ENCODE assay signal across 9 cellular contexts in the genomic region with DNA sequence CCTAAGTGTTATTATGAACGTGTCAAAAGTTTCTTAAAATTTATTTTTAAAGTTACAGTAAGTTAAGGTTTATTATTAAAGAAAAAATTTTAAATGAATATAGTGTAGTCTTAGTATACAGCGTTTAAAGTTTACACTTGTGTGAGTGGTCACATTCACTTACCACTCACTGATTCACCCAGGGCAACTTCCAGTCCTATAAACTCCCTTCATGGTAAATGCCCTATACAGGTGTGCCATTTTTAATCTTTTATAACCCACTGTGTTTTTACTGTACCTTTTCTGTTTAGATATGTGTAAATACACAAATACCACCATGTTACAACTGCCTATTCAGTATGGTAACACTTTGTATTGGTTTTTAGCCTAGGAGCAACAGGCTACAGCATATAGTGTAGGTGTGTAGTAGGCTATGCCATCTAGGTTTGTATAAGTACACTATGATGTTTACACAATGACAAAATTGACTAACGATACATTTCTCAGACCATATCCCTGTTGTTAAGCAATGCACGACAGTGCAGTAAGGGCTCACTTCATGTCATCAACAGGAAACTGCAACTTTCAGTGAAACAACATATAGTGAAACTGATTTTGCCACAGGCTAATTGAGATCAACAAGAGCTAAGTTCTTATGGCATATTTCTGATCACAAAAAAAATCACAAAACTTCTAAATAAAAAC.
A peak's percentile ranks its signal among the peaks of the same experiment; 100 is the strongest.
DNase-seq lines count a peak whose midpoint lies in the region; ATAC-seq, FAIRE-seq and TF ChIP-seq lines count a peak whose summit lies in the region.
"Had no signal": no experiment of that assay in that cellular context is flagged by ENCODE, and none has a peak within 500 bp of the region (broad histone marks: within the 10 kb centered on the region; RNA-seq: fewer than 3 reads in every experiment).

No MANE protein-coding gene starts in this region.

- WGBS in A549 (ENCODE audit: missing lambda C conversion rate), result 25% methylated on average over 4 of the region's 4 CpGs
- 67 to 72% (median 71%) methylated on average over 4 of the region's 4 CpGs for WGBS in ovary, 3 donors

- no peaks in the 10 kb centered on the region for H3K36me3 ChIP-seq in astrocyte (ENCODE audit: insufficient read depth, low read length)
- no peaks in the 10 kb centered on the region for H3K36me3 ChIP-seq in ovary

- no peaks in the 10 kb centered on the region for H3K36me3 Mint-ChIP-seq in astrocyte (ENCODE audit: low read depth, unreplicated experiment)

- H3K9ac ChIP-seq in astrocyte (ENCODE audit: low read length), result no peak overlapping the region

- no peak for TF ChIP-seq POLR2A in A549 (IDR thresholded peaks at IDR 0.05; ENCODE audit: low read length)
- TF ChIP-seq POLR2A in ovary (IDR thresholded peaks at IDR 0.05), result no peak

- CTCF ChIA-PET in A549 (lab: Yijun Ruan, JAX), result interaction anchor here (1.0 to 3.5 kb wide), 9 partner anchors 8 to 628 kb away, joined by 3 to 16 read pairs (median 5); no protein-coding TSS in a partner anchor

- H3K27me3 ChIP-seq in astrocyte (ENCODE audit: insufficient read depth, low read length) (peaks cover 6% of the 10 kb centered on the region), ovary (no peaks in the 10 kb centered on the region)

- H3K4me1 ChIP-seq in A549 (peaks cover 10% of the 10 kb centered on the region; the same call in 2 of the 3 replicates), astrocyte (ENCODE audit: insufficient read depth, low read length) (peaks cover 7% of the 10 kb centered on the region), ovary (ENCODE audit: insufficient read depth) (peaks cover 3% of the 10 kb centered on the region)

- H3K4me3 ChIP-seq in A549 (no peak overlapping the region), astrocyte (ENCODE audit: insufficient read depth, low read depth, low read length) (no peak overlapping the region), ovary (no peak overlapping the region)

- peaks cover 2% of the 10 kb centered on the region for H3K27me3 Mint-ChIP-seq in astrocyte (ENCODE audit: low read depth, unreplicated experiment)

- no peak overlapping the region for H2AFZ ChIP-seq in astrocyte (ENCODE audit: low read depth, low read length)

- no peaks in the 10 kb centered on the region for H3K9me3 Mint-ChIP-seq in astrocyte (ENCODE audit: unreplicated experiment)

- DNase-seq in A549 (ENCODE audit: low read depth in 1 of 2, low spot score in 1 of 2) (peak in 1 of 2 experiments; percentile 18), astrocyte (ENCODE audit: low read depth) (no peak), NCI-H1930 (lab: John Stamatoyannopoulos, UW) (no peak), HuH-7.5 (ENCODE audit: low spot score) (no peak), ovary (no peak)
- no peak for DNase-seq in stimulated activated CD8-positive, alpha-beta memory T cell treated with anti-CD3 and anti-CD28 coated beads, Interleukin-4, amount 100 ng/mL, for 48 hours

- H3K9me3 ChIP-seq in A549 (no peaks in the 10 kb centered on the region), astrocyte (ENCODE audit: insufficient read depth, low read depth, low read length) (no peaks in the 10 kb centered on the region), ovary (no peaks in the 10 kb centered on the region)

- no peaks in the 10 kb centered on the region for H4K20me1 ChIP-seq in astrocyte (ENCODE audit: insufficient read depth, low read length)

- peak overlapping the region; percentile 10 for H3K27ac Mint-ChIP-seq in astrocyte (ENCODE audit: unreplicated experiment)

- H3K27ac ChIP-seq in A549, result no peak overlapping the region
- peak overlapping the region; percentile 77 for H3K27ac ChIP-seq in astrocyte (ENCODE audit: low read depth, low read length)
- no peak overlapping the region for H3K27ac ChIP-seq in ovary

- H3K4me2 ChIP-seq in A549, result no peak overlapping the region
- no peak overlapping the region for H3K4me2 ChIP-seq in astrocyte (ENCODE audit: low read length)

- TF ChIP-seq EP300 in A549 (IDR thresholded peaks at IDR 0.05), result no peak
- no peak for TF ChIP-seq EP300 in ovary (IDR thresholded peaks at IDR 0.05)

- TF ChIP-seq CTCF in A549 (IDR thresholded peaks at IDR 0.05), result no peak
- no peak for TF ChIP-seq CTCF in astrocyte (IDR thresholded peaks at IDR 0.05; ENCODE audit: insufficient read depth, low read depth, low read length)
- TF ChIP-seq CTCF in ovary (IDR thresholded peaks at IDR 0.05), result no peak

- no peak for TF ChIP-seq RAD21 in A549 (conservative IDR thresholded peaks at IDR 0.05 in 1 of 2, IDR thresholded peaks at IDR 0.05 in 1 of 2)

- H3K79me2 ChIP-seq in astrocyte (ENCODE audit: insufficient read depth, low read length), result no peaks in the 10 kb centered on the region

- ATAC-seq in A549 (no peak; a peak in 1 of 6 replicates), GM19025 (IDR thresholded peaks at IDR 0.05; ENCODE audit: low read depth, unreplicated experiment) (peak; percentile 71), HG02981 (IDR thresholded peaks at IDR 0.05; ENCODE audit: unreplicated experiment) (peak; percentile 81)

- intact Hi-C loops in ovary (cut with DNase I), result loop anchor here in 2 of 4 donors (10.0 kb wide), 1 partner anchor 218 kb away; no protein-coding TSS in a partner anchor

- no peak overlapping the region for H3K4me3 Mint-ChIP-seq in astrocyte (ENCODE audit: unreplicated experiment)

- FAIRE-seq in A549 (lab: Jason Lieb, UNC), result peak; percentile 49
- FAIRE-seq in astrocyte (lab: Jason Lieb, UNC), result no peak
- FAIRE-seq: TTC549 had no signal

- H3K4me1 Mint-ChIP-seq in astrocyte (ENCODE audit: low read depth, unreplicated experiment), result peaks cover 7% of the 10 kb centered on the region

- POLR2A ChIA-PET in A549 (lab: Yijun Ruan, JAX), result no interaction called here

TF ChIP-seq in A549, 52 proteins besides CTCF, POLR2A, EP300 and RAD21 (continues in another document):
- no peak for TF ChIP-seq CEBPB (IDR thresholded peaks at IDR 0.05)
- TF ChIP-seq RARB (CRISPR knock-in tag; IDR thresholded peaks at IDR 0.05), result no peak
- TF ChIP-seq, protein P1, sequence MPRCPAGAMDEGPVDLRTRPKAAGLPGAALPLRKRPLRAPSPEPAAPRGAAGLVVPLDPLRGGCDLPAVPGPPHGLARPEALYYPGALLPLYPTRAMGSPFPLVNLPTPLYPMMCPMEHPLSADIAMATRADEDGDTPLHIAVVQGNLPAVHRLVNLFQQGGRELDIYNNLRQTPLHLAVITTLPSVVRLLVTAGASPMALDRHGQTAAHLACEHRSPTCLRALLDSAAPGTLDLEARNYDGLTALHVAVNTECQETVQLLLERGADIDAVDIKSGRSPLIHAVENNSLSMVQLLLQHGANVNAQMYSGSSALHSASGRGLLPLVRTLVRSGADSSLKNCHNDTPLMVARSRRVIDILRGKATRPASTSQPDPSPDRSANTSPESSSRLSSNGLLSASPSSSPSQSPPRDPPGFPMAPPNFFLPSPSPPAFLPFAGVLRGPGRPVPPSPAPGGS (IDR thresholded peaks at IDR 0.05), result no peak
- no peak for TF ChIP-seq ESRRA (IDR thresholded peaks at IDR 0.05; ENCODE audit: borderline replicate concordance, low read length)
- TF ChIP-seq, protein P2, sequence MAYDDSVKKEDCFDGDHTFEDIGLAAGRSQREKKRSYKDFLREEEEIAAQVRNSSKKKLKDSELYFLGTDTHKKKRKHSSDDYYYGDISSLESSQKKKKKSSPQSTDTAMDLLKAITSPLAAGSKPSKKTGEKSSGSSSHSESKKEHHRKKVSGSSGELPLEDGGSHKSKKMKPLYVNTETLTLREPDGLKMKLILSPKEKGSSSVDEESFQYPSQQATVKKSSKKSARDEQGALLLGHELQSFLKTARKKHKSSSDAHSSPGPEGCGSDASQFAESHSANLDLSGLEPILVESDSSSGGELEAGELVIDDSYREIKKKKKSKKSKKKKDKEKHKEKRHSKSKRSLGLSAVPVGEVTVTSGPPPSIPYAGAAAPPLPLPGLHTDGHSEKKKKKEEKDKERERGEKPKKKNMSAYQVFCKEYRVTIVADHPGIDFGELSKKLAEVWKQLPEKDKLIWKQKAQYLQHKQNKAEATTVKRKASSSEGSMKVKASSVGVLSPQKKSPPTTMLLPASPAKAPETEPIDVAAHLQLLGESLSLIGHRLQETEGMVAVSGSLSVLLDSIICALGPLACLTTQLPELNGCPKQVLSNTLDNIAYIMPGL (CRISPR knock-in tag; IDR thresholded peaks at IDR 0.05; ENCODE audit: borderline replicate concordance), result no peak
- TF ChIP-seq BHLHE40 (IDR thresholded peaks at IDR 0.05; ENCODE audit: low read depth, low read length), result no peak
- no peak for TF ChIP-seq SMC3 (IDR thresholded peaks at IDR 0.05)
- TF ChIP-seq POLR2AphosphoS2 (conservative IDR thresholded peaks at IDR 0.05; ENCODE audit: low read length), result no peak
- TF ChIP-seq RFX5 (IDR thresholded peaks at IDR 0.05), result no peak
- no peak for TF ChIP-seq HOXA7 (CRISPR knock-in tag; IDR thresholded peaks at IDR 0.05)
- no peak for TF ChIP-seq CBX2 (IDR thresholded peaks at IDR 0.05; ENCODE audit: borderline replicate concordance, low read depth)
- TF ChIP-seq CBX8 (IDR thresholded peaks at IDR 0.05), result no peak
- no peak for TF ChIP-seq GATA3 (IDR thresholded peaks at IDR 0.05; ENCODE audit: borderline replicate concordance)
- TF ChIP-seq ZSCAN20 (CRISPR knock-in tag; IDR thresholded peaks at IDR 0.05), result no peak
- TF ChIP-seq, protein P3, sequence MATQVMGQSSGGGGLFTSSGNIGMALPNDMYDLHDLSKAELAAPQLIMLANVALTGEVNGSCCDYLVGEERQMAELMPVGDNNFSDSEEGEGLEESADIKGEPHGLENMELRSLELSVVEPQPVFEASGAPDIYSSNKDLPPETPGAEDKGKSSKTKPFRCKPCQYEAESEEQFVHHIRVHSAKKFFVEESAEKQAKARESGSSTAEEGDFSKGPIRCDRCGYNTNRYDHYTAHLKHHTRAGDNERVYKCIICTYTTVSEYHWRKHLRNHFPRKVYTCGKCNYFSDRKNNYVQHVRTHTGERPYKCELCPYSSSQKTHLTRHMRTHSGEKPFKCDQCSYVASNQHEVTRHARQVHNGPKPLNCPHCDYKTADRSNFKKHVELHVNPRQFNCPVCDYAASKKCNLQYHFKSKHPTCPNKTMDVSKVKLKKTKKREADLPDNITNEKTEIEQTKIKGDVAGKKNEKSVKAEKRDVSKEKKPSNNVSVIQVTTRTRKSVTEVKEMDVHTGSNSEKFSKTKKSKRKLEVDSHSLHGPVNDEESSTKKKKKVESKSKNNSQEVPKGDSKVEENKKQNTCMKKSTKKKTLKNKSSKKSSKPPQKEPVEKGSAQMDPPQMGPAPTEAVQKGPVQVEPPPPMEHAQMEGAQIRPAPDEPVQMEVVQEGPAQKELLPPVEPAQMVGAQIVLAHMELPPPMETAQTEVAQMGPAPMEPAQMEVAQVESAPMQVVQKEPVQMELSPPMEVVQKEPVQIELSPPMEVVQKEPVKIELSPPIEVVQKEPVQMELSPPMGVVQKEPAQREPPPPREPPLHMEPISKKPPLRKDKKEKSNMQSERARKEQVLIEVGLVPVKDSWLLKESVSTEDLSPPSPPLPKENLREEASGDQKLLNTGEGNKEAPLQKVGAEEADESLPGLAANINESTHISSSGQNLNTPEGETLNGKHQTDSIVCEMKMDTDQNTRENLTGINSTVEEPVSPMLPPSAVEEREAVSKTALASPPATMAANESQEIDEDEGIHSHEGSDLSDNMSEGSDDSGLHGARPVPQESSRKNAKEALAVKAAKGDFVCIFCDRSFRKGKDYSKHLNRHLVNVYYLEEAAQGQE (IDR thresholded peaks at IDR 0.05), result no peak
- TF ChIP-seq FOXS1 (CRISPR knock-in tag; IDR thresholded peaks at IDR 0.05), result no peak

Comparison
In these comparisons a context has a peak if more than half of its experiments do, and no peak if none do; other contexts are left out.
1. ATAC-seq: peak in GM19025 (single experiment) and HG02981 (single experiment); none in A549 (0 of 2).